In genomic region chr20:59498291-59498690, GRCh38 we compare ENCODE assay signal across 20 cellular contexts.
"Had no signal": no experiment of that assay in that cellular context is flagged by ENCODE, and none has a peak within 500 bp of the region (broad histone marks: within the 10 kb centered on the region; RNA-seq: fewer than 3 reads in every experiment).

No MANE protein-coding gene starts in this region.

- H3K27ac ChIP-seq: coronary artery, dorsolateral prefrontal cortex, esophagus squamous epithelium, gastrocnemius medialis, heart right ventricle, left lung, lower lobe of right lung had no signal

- H3K9me3 ChIP-seq: gastrocnemius medialis, lower lobe of right lung, mucosa of descending colon had no signal

- H3K4me1 ChIP-seq: gastrocnemius medialis, heart right ventricle, left lung, lower lobe of right lung had no signal

- H3K4me3 Mint-ChIP-seq: mesothelial cell of epicardium had no signal

- H3K4me1 Mint-ChIP-seq: mesothelial cell of epicardium had no signal

- H3K36me3 ChIP-seq: esophagus squamous epithelium, gastrocnemius medialis, heart right ventricle, left lung, lower lobe of right lung had no signal

- H3K36me3 Mint-ChIP-seq: mesothelial cell of epicardium had no signal

- H3K4me3 ChIP-seq: coronary artery, dorsolateral prefrontal cortex, esophagus squamous epithelium, gastrocnemius medialis, heart right ventricle, left lung, lower lobe of right lung, mucosa of descending colon had no signal

- H3K27ac Mint-ChIP-seq: mesothelial cell of epicardium had no signal

- DNase-seq: dermis blood vessel endothelial cell; dorsolateral prefrontal cortex; effector CD4-positive, alpha-beta T cell; effector memory CD4-positive, alpha-beta T cell; esophagus squamous epithelium; foreskin fibroblast; gastrocnemius medialis; glutamatergic neuron; heart right ventricle; hippocampal formation; islet precursor cell; kidney; kidney glomerular epithelial cell; left lung; left ventricle myocardium superior; lower lobe of right lung; mesenchymal stem cell; mucosa of descending colon had no signal
